Comparison of ENCODE assay signal across 8 cellular contexts in the genomic region with DNA sequence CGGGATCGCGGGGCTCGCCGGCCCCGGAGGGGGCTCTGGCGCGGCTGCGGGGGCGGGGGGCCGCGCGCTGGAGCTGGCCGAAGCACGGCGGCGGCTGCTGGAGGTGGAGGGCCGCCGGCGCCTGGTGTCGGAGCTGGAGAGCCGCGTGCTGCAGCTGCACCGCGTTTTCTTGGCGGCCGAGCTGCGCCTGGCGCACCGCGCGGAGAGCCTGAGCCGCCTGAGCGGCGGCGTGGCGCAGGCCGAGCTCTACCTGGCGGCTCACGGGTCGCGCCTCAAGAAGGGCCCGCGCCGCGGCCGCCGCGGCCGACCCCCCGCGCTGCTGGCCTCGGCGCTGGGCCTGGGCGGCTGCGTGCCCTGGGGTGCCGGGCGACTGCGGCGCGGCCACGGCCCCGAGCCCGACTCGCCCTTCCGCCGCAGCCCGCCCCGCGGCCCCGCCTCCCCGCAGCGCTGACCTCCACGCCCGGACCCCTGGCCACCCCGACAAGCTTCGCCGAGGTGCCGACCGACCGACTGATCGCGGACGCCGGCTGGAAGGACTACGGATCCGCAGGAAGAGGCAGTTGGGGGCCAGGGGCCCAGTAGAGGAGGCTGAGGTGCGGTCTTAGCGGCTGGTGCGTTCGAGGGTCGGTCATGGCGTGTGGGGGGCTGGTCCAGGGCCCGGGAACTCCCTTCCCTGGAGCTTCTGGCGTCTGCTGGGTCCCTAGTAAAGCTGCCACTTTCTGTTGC. TPM values are rescaled to one million over a fixed set of nuclear protein-coding genes. Genes with fewer than 3 reads are reported as not detected.
A peak's percentile ranks its signal among the peaks of the same experiment; 100 is the strongest.
DNase-seq lines count a peak whose midpoint lies in the region; ATAC-seq and TF ChIP-seq lines count a peak whose summit lies in the region.

No MANE protein-coding gene starts in this region.

- no peaks in the 10 kb centered on the region for H3K36me3 ChIP-seq in OCI-LY3 (replicated peaks; ENCODE audit: low read depth, low read length)
- no peaks in the 10 kb centered on the region for H3K36me3 ChIP-seq in thymus (ENCODE audit: control insufficient read depth, insufficient read depth)

- H2AFZ ChIP-seq in OCI-LY3 (ENCODE audit: low read depth, low read length), result no peak overlapping the region

- peak overlapping the region; percentile 46 for H3K4me2 ChIP-seq in OCI-LY3 (ENCODE audit: low read length)

- H3K36me3 Mint-ChIP-seq in brain, result no peaks in the 10 kb centered on the region

- H3K9me3 ChIP-seq in OCI-LY3 (ENCODE audit: insufficient read depth, low read length) (no peaks in the 10 kb centered on the region), thymus (ENCODE audit: control insufficient read depth) (no peaks in the 10 kb centered on the region)

- H3K9me3 Mint-ChIP-seq in brain, result peaks cover 0 to 2% (median 0%) of the 10 kb centered on the region in 5 experiments

- H3K4me3 ChIP-seq in OCI-LY3 (ENCODE audit: low read length) (peak overlapping the region; percentile 74), lower leg skin (ENCODE audit: low read depth, poor library complexity, severe bottlenecking) (peak overlapping the region; percentile 65), thymus (ENCODE audit: low read length) (peak overlapping the region; percentile 50)

- H3K4me1 Mint-ChIP-seq in brain, result peaks cover 57% of the 10 kb centered on the region

- no peak for ATAC-seq in HG02973 (IDR thresholded peaks at IDR 0.05; ENCODE audit: unreplicated experiment)

- DNase-seq in NCI-H2227 (lab: John Stamatoyannopoulos, UW; ENCODE audit: unreplicated experiment), result peak; percentile 68
- DNase-seq in NCI-H2227 treated with DMSO at 0.1 percent for 48 hours (lab: John Stamatoyannopoulos, UW), result no peak
- DNase-seq in lower leg skin (ENCODE audit: low spot score in 2 of 2), result no peak
- no peak for DNase-seq in effector CD8-positive, alpha-beta T cell (lab: John Stamatoyannopoulos, UW)

- no peak overlapping the region for H3K9ac ChIP-seq in OCI-LY3 (ENCODE audit: low read length)

- H3K27me3 Mint-ChIP-seq in brain, result peaks cover 53% of the 10 kb centered on the region

- H3K27ac ChIP-seq in OCI-LY3 (ENCODE audit: low read length) (no peak overlapping the region), thymus (ENCODE audit: low read depth) (peak overlapping the region; percentile 15)

- no peaks in the 10 kb centered on the region for H4K20me1 ChIP-seq in OCI-LY3 (ENCODE audit: insufficient read depth, low read length)

- H3K4me3 Mint-ChIP-seq in brain, result peak overlapping the region; percentile 89 to 90 (median 90)

- H3K27me3 ChIP-seq in OCI-LY3 (ENCODE audit: low read depth, low read length) (0 out of 2 replicates have a peak, but pooled peaks cover 3% of the 10 kb centered on the region), thymus (ENCODE audit: control insufficient read depth, insufficient read depth) (peaks cover 51% of the 10 kb centered on the region)

- TF ChIP-seq POLR2A in lower leg skin (IDR thresholded peaks at IDR 0.05), result no peak

- H3K79me2 ChIP-seq in OCI-LY3 (ENCODE audit: low read length), result no peaks in the 10 kb centered on the region

- TF ChIP-seq CTCF in OCI-LY3 (IDR thresholded peaks at IDR 0.05; ENCODE audit: low read depth, low read length) (no peak), brain (conservative IDR thresholded peaks at IDR 0.05) (no peak), lower leg skin (IDR thresholded peaks at IDR 0.05) (no peak)

- intact Hi-C loops in lower leg skin (cut with DNase I; ENCODE audit: low total_unique reads), result no loop called here

- H3K27ac Mint-ChIP-seq in brain, result peak overlapping the region in 3 of 5 experiments; percentile 72 to 89 (median 80)

- H3K4me1 ChIP-seq in OCI-LY3 (ENCODE audit: low read length), result peaks cover 3% of the 10 kb centered on the region; the same call in 1 of the 2 replicates
- H3K4me1 ChIP-seq in thymus (ENCODE audit: control insufficient read depth, insufficient read depth, low read length), result peaks cover 9% of the 10 kb centered on the region

- 1% methylated on average over 48 to 64 of the region's 95 CpGs for WGBS in lower leg skin, 2 donors
- WGBS in thymus, result 1% methylated on average over 95 of the region's 95 CpGs

RNA-seq across cellular contexts. Expression of gene TRNP1, which starts 0.7 kb away (rescaled TPM):
- 43.3 TPM for polyA plus RNA-seq in brain (ENCODE audit: insufficient read depth, low read depth, low replicate concordance)
- total RNA-seq in lower leg skin, result 10 to 100 TPM; 14.9 to 29.4 (median 20.2) TPM
- polyA plus RNA-seq in thymus, result 11.6 TPM

RNA-seq across cellular contexts. Expression of gene TENT5B, which starts 18.5 kb away (rescaled TPM):
- polyA plus RNA-seq in brain (ENCODE audit: insufficient read depth, low read depth, low replicate concordance) (4.3 TPM), thymus (6.2 TPM)
- 100 to 1,000 TPM; 139 to 243 (median 239) TPM for total RNA-seq in lower leg skin

RNA-seq across cellular contexts. Expression of gene KDF1, which starts 33.9 kb away (rescaled TPM):
- 17.2 TPM for polyA plus RNA-seq in brain (ENCODE audit: insufficient read depth, low read depth, low replicate concordance)
- total RNA-seq in lower leg skin, result 10 to 100 TPM; 34.0 to 45.8 (median 36.2) TPM
- polyA plus RNA-seq in thymus, result 6.8 TPM
